In genomic region chr1:101316801-101317200, GRCh38 we compare ENCODE assay signal across 27 cellular contexts.
"Had no signal": no experiment of that assay in that cellular context is flagged by ENCODE, and none has a peak within 500 bp of the region (broad histone marks: within the 10 kb centered on the region; RNA-seq: fewer than 3 reads in every experiment).

No MANE protein-coding gene starts in this region.

- ATAC-seq: activated CD4-positive, alpha-beta T cell treated with anti-CD3 and anti-CD28 coated beads for 36 hours; activated T-cell treated with anti-CD3 and anti-CD28 coated beads, Interleukin-2, amount 50 U/mL, for 72 hours; Panc1 had no signal

- H3K36me3 Mint-ChIP-seq: activated naive CD8-positive, alpha-beta T cell treated with anti-CD3 and anti-CD28 coated beads for 36 hours had no signal

- H3K9me3 Mint-ChIP-seq: activated CD4-positive, alpha-beta memory T cell treated with anti-CD3 and anti-CD28 coated beads, Interleukin-2, amount 10 ng/mL, durations not matched to agents 7 days and 5 days; activated naive CD4-positive, alpha-beta T cell treated with anti-CD3 and anti-CD28 coated beads, Interleukin-2, amount 10 ng/mL, durations not matched to agents 7 days and 5 days; activated naive CD8-positive, alpha-beta T cell treated with anti-CD3 and anti-CD28 coated beads for 36 hours; activated T-cell treated with anti-CD3 and anti-CD28 coated beads, Interleukin-2, amount 50 U/mL, for 72 hours; activated T-helper 2 cell treated with anti-CD3 and anti-CD28 coated beads, Interferon-gamma antibody, Interleukin-2, Interleukin-4, amounts not matched to agents 10 μg/mL and 5 μg/mL and 100 μg/mL, durations not matched to agents 14 hours and 24 hours and 36 hours had no signal

- DNase-seq: activated CD4-positive, alpha-beta memory T cell treated with anti-CD3 and anti-CD28 coated beads, Interleukin-2, amount 10 ng/mL, durations not matched to agents 7 days and 5 days; activated CD4-positive, alpha-beta T cell treated with anti-CD3 and anti-CD28 coated beads for 36 hours; activated CD4-positive, alpha-beta T cell treated with anti-CD3 and anti-CD28 coated beads, Interleukin-2, amount 50 U/mL, for 1 hour; activated CD4-positive, CD25-positive, alpha-beta regulatory T cell; activated gamma-delta T cell treated with Interleukin-2 at 50 U/mL for 16 hours; activated naive CD4-positive, alpha-beta T cell treated with anti-CD3 and anti-CD28 coated beads, Interleukin-2, amount 10 ng/mL, durations not matched to agents 7 days and 5 days; activated naive CD8-positive, alpha-beta T cell treated with anti-CD3 and anti-CD28 coated beads for 36 hours; activated T-cell treated with anti-CD3 and anti-CD28 coated beads for 4 hours; activated T-cell treated with anti-CD3 and anti-CD28 coated beads, Interleukin-2, amount 50 U/mL, for 72 hours; aorta; central memory CD4-positive, alpha-beta T cell; KBM-7; NCI-H1436; NCI-H1694 treated with DMSO at 0.1 percent for 48 hours; NCI-H2029 treated with DMSO at 0.1 percent for 48 hours; NCI-H446 treated with DMSO at 0.1 percent for 48 hours; NCI-H82; NK-92 treated with Interleukin-12 subunit alpha and Interleukin-12 subunit beta, amount 100 ng/mL, for 24 hours; OCI-M1; Right ventricle myocardium superior; SK-N-SH; T-helper 1 cell had no signal

- H3K9me3 ChIP-seq: SJCRH30, SK-N-SH had no signal

- H3K27me3 ChIP-seq: SJCRH30 had no signal

- H3K27ac Mint-ChIP-seq: activated CD4-positive, alpha-beta memory T cell treated with anti-CD3 and anti-CD28 coated beads, Interleukin-2, amount 10 ng/mL, durations not matched to agents 7 days and 5 days; activated CD4-positive, alpha-beta T cell treated with anti-CD3 and anti-CD28 coated beads for 36 hours; activated naive CD4-positive, alpha-beta T cell treated with anti-CD3 and anti-CD28 coated beads, Interleukin-2, amount 10 ng/mL, durations not matched to agents 7 days and 5 days; activated naive CD8-positive, alpha-beta T cell treated with anti-CD3 and anti-CD28 coated beads for 36 hours; activated T-cell treated with anti-CD3 and anti-CD28 coated beads, Interleukin-2, amount 50 U/mL, for 72 hours; activated T-helper 2 cell treated with anti-CD3 and anti-CD28 coated beads, Interferon-gamma antibody, Interleukin-2, Interleukin-4, amounts not matched to agents 10 μg/mL and 5 μg/mL and 100 μg/mL, durations not matched to agents 14 hours and 24 hours and 36 hours had no signal

- H3K27ac ChIP-seq: RWPE1, SJCRH30, VCaP had no signal

- H3K4me2 ChIP-seq: SK-N-SH had no signal

- H3K27me3 Mint-ChIP-seq: activated naive CD8-positive, alpha-beta T cell treated with anti-CD3 and anti-CD28 coated beads for 36 hours had no signal

- H3K36me3 ChIP-seq: SJCRH30 had no signal

- H3K4me3 Mint-ChIP-seq: activated CD4-positive, alpha-beta memory T cell treated with anti-CD3 and anti-CD28 coated beads, Interleukin-2, amount 10 ng/mL, durations not matched to agents 7 days and 5 days; activated CD4-positive, alpha-beta T cell treated with anti-CD3 and anti-CD28 coated beads for 36 hours; activated naive CD4-positive, alpha-beta T cell treated with anti-CD3 and anti-CD28 coated beads, Interleukin-2, amount 10 ng/mL, durations not matched to agents 7 days and 5 days; activated naive CD8-positive, alpha-beta T cell treated with anti-CD3 and anti-CD28 coated beads for 36 hours; activated T-cell treated with anti-CD3 and anti-CD28 coated beads, Interleukin-2, amount 50 U/mL, for 72 hours had no signal

- H3K9ac ChIP-seq: SK-N-SH had no signal
